In genomic region chr6:21676769-21677168, GRCh38 we compare ENCODE assay signal across 24 cellular contexts.
A peak's percentile ranks its signal among the peaks of the same experiment; 100 is the strongest.
DNase-seq lines count a peak whose midpoint lies in the region; ATAC-seq, FAIRE-seq and TF ChIP-seq lines count a peak whose summit lies in the region.
"Had no signal": no experiment of that assay in that cellular context is flagged by ENCODE, and none has a peak within 500 bp of the region (broad histone marks: within the 10 kb centered on the region; RNA-seq: fewer than 3 reads in every experiment).

No MANE protein-coding gene starts in this region.

- TF ChIP-seq CTCF in HepG2 (CRISPR knock-in tag; IDR thresholded peaks at IDR 0.05) (no peak), right lobe of liver (IDR thresholded peaks at IDR 0.05) (no peak), Panc1 (IDR thresholded peaks at IDR 0.05) (no peak), H1 (IDR thresholded peaks at IDR 0.05; ENCODE audit: control extremely low read depth in 1 of 3, insufficient read depth in 1 of 3, low read depth in 1 of 3, low read length in 3 of 3) (no peak), upper lobe of right lung (IDR thresholded peaks at IDR 0.05) (no peak)

- H4K5ac ChIP-seq in H1 (ENCODE audit: insufficient read length, low read depth, low read length) = no peak overlapping the region

- H3K9ac ChIP-seq in HepG2 (ENCODE audit: insufficient read depth, low read depth, low read length) (no peak overlapping the region), H1 (replicated peaks in 1 of 4; ENCODE audit: extremely low read depth in 1 of 4, low read depth in 3 of 4, low read length in 3 of 4) (no peak overlapping the region)
- H3K9ac ChIP-seq: BLaER1, GM23248 had no signal

- in situ Hi-C loops in HepG2 (cut with HindIII; ENCODE audit: extremely low pct_ligation_motif_present, low pct_unique_long_range_greater_than_20kb) = no loop called here
- in situ Hi-C loops in Panc1 (cut with HindIII; ENCODE audit: low pct_unique_long_range_greater_than_20kb, low sequenced_read_pairs) = no loop called here

- H2BK5ac ChIP-seq in H1 (ENCODE audit: low read depth, low read length) = no peak overlapping the region

- H2BK12ac ChIP-seq in H1 (ENCODE audit: low read depth, low read length) = no peak overlapping the region

- no peaks in the 10 kb centered on the region for H3K27me3 ChIP-seq in HepG2 (ENCODE audit: control insufficient read depth in 1 of 2, insufficient read depth in 2 of 2, low read length in 2 of 2)
- no peaks in the 10 kb centered on the region for H3K27me3 ChIP-seq in right lobe of liver
- no peaks in the 10 kb centered on the region for H3K27me3 ChIP-seq in Panc1 (ENCODE audit: control insufficient read depth, insufficient read depth, low read length)
- no peaks in the 10 kb centered on the region for H3K27me3 ChIP-seq in H1 (replicated peaks in 1 of 4; ENCODE audit: control insufficient read depth in 3 of 4, extremely low read depth in 1 of 4, insufficient read depth in 3 of 4, low read length in 3 of 4)
- H3K27me3 ChIP-seq in upper lobe of right lung = no peaks in the 10 kb centered on the region
- H3K27me3 ChIP-seq: BLaER1 had no signal

- intact Hi-C loops in HepG2 (cut with micrococcal nuclease; ENCODE audit: unreplicated experiment) = no loop called here
- intact Hi-C loops in right lobe of liver (cut with DNase I) = no loop called here
- intact Hi-C loops in Panc1 (cut with micrococcal nuclease; ENCODE audit: unreplicated experiment) = no loop called here
- intact Hi-C loops in upper lobe of right lung (cut with DNase I) = no loop called here

- H3K79me2 ChIP-seq in HepG2 (ENCODE audit: insufficient read depth, low read length) = no peaks in the 10 kb centered on the region
- H3K79me2 ChIP-seq in H1 (ENCODE audit: control insufficient read depth in 1 of 2, insufficient read depth in 2 of 2, low read length in 2 of 2) = peaks cover 38 to 94% of the 10 kb centered on the region in 2 experiments

- H2BK20ac ChIP-seq in H1 (ENCODE audit: low read length) = no peak overlapping the region

- H3K23me2 ChIP-seq in H1 (ENCODE audit: low read depth, low read length) = no peaks in the 10 kb centered on the region; the same call in 1 of the 2 replicates

- H3K4me3 ChIP-seq in HepG2 (replicated peaks in 1 of 3; ENCODE audit: insufficient read depth in 1 of 3, low read depth in 2 of 3, low read length in 3 of 3) (no peak overlapping the region), right lobe of liver (no peak overlapping the region), Panc1 (ENCODE audit: low read depth in 2 of 2, low read length in 2 of 2) (no peak overlapping the region), H1 (ENCODE audit: extremely low read depth in 1 of 4, insufficient read depth in 2 of 4, low read depth in 3 of 4, low read length in 4 of 4) (no peak overlapping the region), upper lobe of right lung (no peak overlapping the region)
- H3K4me3 ChIP-seq: BLaER1, GM12878, GM23248 had no signal

- no peak for TF ChIP-seq EP300 in HepG2 (IDR thresholded peaks at IDR 0.05; ENCODE audit: low read depth in 2 of 2, low read length in 2 of 2)
- TF ChIP-seq EP300 in HepG2 (CRISPR knock-in tag; IDR thresholded peaks at IDR 0.05; ENCODE audit: borderline replicate concordance) = no peak
- no peak for TF ChIP-seq EP300 in H1 (IDR thresholded peaks at IDR 0.05; ENCODE audit: borderline replicate concordance in 1 of 2, low read depth in 2 of 2, low read length in 2 of 2)

- no peak overlapping the region for H3K23ac ChIP-seq in H1 (ENCODE audit: insufficient read length)

- TF ChIP-seq POLR2A in HepG2 (IDR thresholded peaks at IDR 0.05; ENCODE audit: insufficient read depth in 1 of 2, low read depth in 2 of 2, low read length in 2 of 2) (no peak), right lobe of liver (IDR thresholded peaks at IDR 0.05) (no peak), H1 (IDR thresholded peaks at IDR 0.05; ENCODE audit: control extremely low read depth in 1 of 2, low read depth in 2 of 2, low read length in 2 of 2) (no peak)

- H3K56ac ChIP-seq in H1 (replicated peaks; ENCODE audit: insufficient read length, low read depth, low read length) = no peak overlapping the region

- H4K91ac ChIP-seq in H1 (replicated peaks; ENCODE audit: insufficient read length, low read length) = no peak overlapping the region

- H3K4me2 ChIP-seq in HepG2 (ENCODE audit: low read depth, low read length) (no peak overlapping the region), H1 (ENCODE audit: insufficient read depth in 1 of 2, low read depth in 2 of 2, low read length in 2 of 2) (no peak overlapping the region)
- H3K4me2 ChIP-seq: BLaER1 had no signal

- DNase-seq in HepG2 (ENCODE audit: low spot score) (no peak), right lobe of liver (no peak), Panc1 (ENCODE audit: low read depth, low spot score) (no peak), H1 (ENCODE audit: low read depth in 1 of 2, low spot score in 2 of 2) (no peak), NCI-H446 treated with DMSO at 0.1 percent for 48 hours (lab: John Stamatoyannopoulos, UW) (no peak), upper lobe of right lung (no peak), HUDEP-2 (lab: John Stamatoyannopoulos, UW; ENCODE audit: unreplicated experiment in 76 of 76) (no peak)
- DNase-seq: Caco-2; CD4-positive, CD25-positive, alpha-beta regulatory T cell; CD8-positive, alpha-beta T cell; DMS153; EL; GDM1; GM23248; H9; HFFc6 had no signal

- H3K27ac ChIP-seq in HepG2 (ENCODE audit: extremely low read length, insufficient read depth, low read length) = no peak overlapping the region
- H3K27ac ChIP-seq in right lobe of liver = no peak overlapping the region
- peak overlapping the region; percentile 37; the same call in 1 of the 2 replicates for H3K27ac ChIP-seq in Panc1 (ENCODE audit: low read length)
- no peak overlapping the region for H3K27ac ChIP-seq in H1 (ENCODE audit: low read depth, low read length)
- H3K27ac ChIP-seq in upper lobe of right lung = no peak overlapping the region
- H3K27ac ChIP-seq: 22Rv1, BLaER1, C4-2B, GM23248 had no signal

- H3K4ac ChIP-seq in H1 (replicated peaks; ENCODE audit: insufficient read length, low read depth, low read length) = no peak overlapping the region

- ATAC-seq in HepG2 (no peak), right lobe of liver (no peak), Panc1 (no peak), HG03565 (IDR thresholded peaks at IDR 0.05; ENCODE audit: unreplicated experiment) (no peak), upper lobe of right lung (no peak)
- ATAC-seq: CD8-positive, alpha-beta T cell; GM12878; HCT116 had no signal

- no peak overlapping the region for H2AK5ac ChIP-seq in H1 (ENCODE audit: low read depth, low read length)

- TF ChIP-seq RAD21 in HepG2 (CRISPR knock-in tag; IDR thresholded peaks at IDR 0.05) (no peak), H1 (IDR thresholded peaks at IDR 0.05 in 1 of 2, conservative IDR thresholded peaks at IDR 0.05 in 1 of 2; ENCODE audit: low read depth in 2 of 2, low read length in 2 of 2) (no peak)

- WGBS in HepG2 (ENCODE audit: low lambda C conversion rate) = 12% methylated on average over 2 of the region's 2 CpGs
- WGBS in right lobe of liver (ENCODE audit: insufficient coverage, low coverage, low lambda C conversion rate, missing lambda C conversion rate) = 50% methylated on average over 2 of the region's 2 CpGs
- WGBS in H1 (ENCODE audit: extremely low coverage in 1 of 2, insufficient coverage in 1 of 2, insufficient read length in 1 of 2, insufficient replicate concordance in 2 of 2, low coverage in 1 of 2, low lambda C conversion rate in 2 of 2, missing lambda C conversion rate in 1 of 2), 2 experiments = 72% methylated on average over 2 of the region's 2 CpGs; no CpG with 5 or more reads in 1 of the 2 experiments

- H3K4me1 ChIP-seq in HepG2 (ENCODE audit: insufficient read depth, low read length) = no peaks in the 10 kb centered on the region
- no peaks in the 10 kb centered on the region for H3K4me1 ChIP-seq in right lobe of liver
- H3K4me1 ChIP-seq in Panc1 (ENCODE audit: control insufficient read depth, insufficient read depth, low read length) = no peaks in the 10 kb centered on the region
- peaks cover 0 to 11% (median 5%) of the 10 kb centered on the region in 4 experiments; a peak in 2 of 7 replicates for H3K4me1 ChIP-seq in H1 (replicated peaks in 1 of 4; ENCODE audit: control insufficient read depth in 3 of 4, insufficient read depth in 4 of 4, low read length in 3 of 4)
- no peaks in the 10 kb centered on the region for H3K4me1 ChIP-seq in upper lobe of right lung
- H3K4me1 ChIP-seq: BLaER1 had no signal

- no peak overlapping the region for H2BK15ac ChIP-seq in H1 (ENCODE audit: low read length)

- peak overlapping the region; percentile 28; the same call in 1 of the 2 replicates for H3K18ac ChIP-seq in H1 (ENCODE audit: extremely low read depth, low read length)

- H3K14ac ChIP-seq in H1 (ENCODE audit: insufficient read length) = no peak overlapping the region

- peaks cover 7% of the 10 kb centered on the region for H3K79me1 ChIP-seq in H1 (ENCODE audit: low read depth, low read length)

- H3K36me3 ChIP-seq in HepG2 (replicated peaks in 1 of 2; ENCODE audit: control insufficient read depth in 1 of 2, insufficient read depth in 2 of 2, low read length in 2 of 2) = no peaks in the 10 kb centered on the region
- H3K36me3 ChIP-seq in right lobe of liver = no peaks in the 10 kb centered on the region
- H3K36me3 ChIP-seq in Panc1 (ENCODE audit: control insufficient read depth, insufficient read depth, low read length) = no peaks in the 10 kb centered on the region
- peaks cover 0 to 29% (median 2%) of the 10 kb centered on the region in 4 experiments; a peak in 2 of 8 replicates for H3K36me3 ChIP-seq in H1 (ENCODE audit: control insufficient read depth in 2 of 4, insufficient read depth in 4 of 4, low read length in 3 of 4)
- no peaks in the 10 kb centered on the region for H3K36me3 ChIP-seq in upper lobe of right lung
- H3K36me3 ChIP-seq: BLaER1 had no signal

- CTCF ChIA-PET in HepG2 (lab: Yijun Ruan, JAX; ENCODE audit: low intra/inter-chr PET ratio, low total read pairs) = no interaction called here
- CTCF ChIA-PET in Panc1 (lab: Charles Lee) = no interaction called here
- CTCF ChIA-PET in H1 (lab: Charles Lee; ENCODE audit: partially characterized antibody) = interaction anchor here (0.6 kb wide), 1 partner anchor 77 kb away, joined by 4 read pairs; no protein-coding TSS in a partner anchor

- H4K8ac ChIP-seq in H1 (ENCODE audit: extremely low read depth, insufficient read depth, low read length) = no peak overlapping the region

- POLR2A ChIA-PET in HepG2 (lab: Yijun Ruan, JAX) (no interaction called here), Panc1 (lab: Charles Lee) (interaction anchor here (0.7 kb wide), 1 partner anchor 30 kb away, joined by 3 read pairs; no protein-coding TSS in a partner anchor), H1 (lab: Charles Lee; ENCODE audit: partially characterized antibody) (interaction anchor here (0.6 kb wide), 1 partner anchor 15 kb away, joined by 3 read pairs; no protein-coding TSS in a partner anchor)

- H3K9me3 ChIP-seq in HepG2 (ENCODE audit: low read length) (no peaks in the 10 kb centered on the region), right lobe of liver (no peaks in the 10 kb centered on the region), Panc1 (ENCODE audit: control insufficient read depth, insufficient read depth, low read depth, low read length) (no peaks in the 10 kb centered on the region), H1 (ENCODE audit: insufficient read depth in 2 of 2, low read depth in 1 of 2, low read length in 1 of 2) (no peaks in the 10 kb centered on the region), upper lobe of right lung (no peaks in the 10 kb centered on the region)
- H3K9me3 ChIP-seq: Caco-2 had no signal

- no peak overlapping the region for H2AFZ ChIP-seq in HepG2 (ENCODE audit: low read length)
- no peak overlapping the region for H2AFZ ChIP-seq in H1 (ENCODE audit: low read length)
- H2AFZ ChIP-seq: GM23248 had no signal

- FAIRE-seq in HepG2 (lab: Jason Lieb, UNC) = no peak
- no peak for FAIRE-seq in H1 (lab: Jason Lieb, UNC)
- FAIRE-seq: A204.1, GM12878, GM19239 had no signal

- no peak overlapping the region for H2BK120ac ChIP-seq in H1 (replicated peaks; ENCODE audit: low read depth, low read length)

- H4K20me1 ChIP-seq in HepG2 (ENCODE audit: insufficient read depth, low read length) (no peaks in the 10 kb centered on the region), H1 (replicated peaks in 1 of 2; ENCODE audit: control insufficient read depth in 1 of 2, insufficient read depth in 2 of 2, low read length in 2 of 2) (peaks cover 5 to 7% of the 10 kb centered on the region in 2 experiments)
- H4K20me1 ChIP-seq: BLaER1 had no signal

- BruUV-seq in HepG2 (replicated peaks; lab: Mats Ljungman, UMichigan) = no TSS peak
- no TSS peak for BruUV-seq in Panc1 (replicated peaks; lab: Mats Ljungman, UMichigan)
